ENCODE assay signal across 16 cellular contexts in the genomic region with DNA sequence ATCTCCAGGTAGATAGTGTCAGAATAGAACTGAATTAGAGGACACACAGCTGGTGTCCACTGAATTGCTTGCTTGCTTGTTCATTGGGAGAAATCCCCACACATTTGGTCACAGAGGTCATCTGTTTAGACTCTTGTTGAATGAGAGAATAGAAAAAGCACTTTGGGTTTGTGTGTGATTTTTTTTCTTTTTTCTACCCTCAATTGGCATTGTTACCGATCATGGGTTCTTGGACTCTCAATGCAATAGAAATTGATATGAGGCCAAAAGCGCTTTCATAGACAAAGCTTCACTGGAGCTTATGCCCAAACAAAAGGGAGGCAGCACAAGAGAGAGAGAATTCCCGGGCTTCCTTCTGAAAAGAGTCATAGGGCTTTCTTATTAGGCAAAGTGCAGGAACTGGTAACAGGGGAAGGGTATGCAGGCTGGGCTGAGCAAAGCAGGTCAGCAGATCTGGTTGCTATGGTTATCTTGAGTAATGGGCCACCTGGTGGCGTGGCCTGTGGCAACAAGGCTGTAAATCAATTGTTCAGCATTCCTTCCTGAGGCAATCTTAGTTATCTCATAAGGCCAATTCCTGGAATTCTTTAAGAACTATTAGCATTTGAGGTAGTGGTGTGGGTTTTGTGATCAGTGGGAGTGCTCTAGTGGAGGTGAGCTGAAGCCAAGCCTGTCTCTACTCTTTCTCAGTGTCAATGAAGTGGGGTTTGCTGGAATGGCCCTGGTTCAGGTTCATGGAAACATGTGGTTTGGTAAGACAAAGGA. TPM values are rescaled to one million over a fixed set of nuclear protein-coding genes. Genes with fewer than 3 reads are reported as not detected.
DNase-seq lines count a peak whose midpoint lies in the region; ATAC-seq and TF ChIP-seq lines count a peak whose summit lies in the region.
"Had no signal": no experiment of that assay in that cellular context is flagged by ENCODE, and none has a peak within 500 bp of the region (broad histone marks: within the 10 kb centered on the region; RNA-seq: fewer than 3 reads in every experiment).

No MANE protein-coding gene starts in this region.

- no peak overlapping the region for H3K4me2 ChIP-seq in SU-DHL-6 (ENCODE audit: low read depth, low read length, poor library complexity, severe bottlenecking)

- H3K79me2 ChIP-seq in SU-DHL-6 (ENCODE audit: insufficient read depth, low read length), result no peaks in the 10 kb centered on the region; the same call in 1 of the 2 replicates

- no peak overlapping the region for H3K9ac ChIP-seq in SU-DHL-6 (ENCODE audit: low read length)

- H3K27ac ChIP-seq in SU-DHL-6 (ENCODE audit: low read depth, low read length), result 0 out of 2 replicates have a peak overlapping the region, but pooled peaks have one; percentile 6

- H4K20me1 ChIP-seq in SU-DHL-6 (ENCODE audit: low read depth, low read length), result no peaks in the 10 kb centered on the region

- no peak overlapping the region for H3K4me3 ChIP-seq in SU-DHL-6 (ENCODE audit: insufficient read depth, low read length, poor library complexity, severe bottlenecking)
- no peak overlapping the region for H3K4me3 ChIP-seq in fibroblast of villous mesenchyme (ENCODE audit: low read depth, low read length)

- H3K27me3 ChIP-seq in SU-DHL-6 (ENCODE audit: low read length), result no peaks in the 10 kb centered on the region

- no peak for ATAC-seq in GM21360 (IDR thresholded peaks at IDR 0.05; ENCODE audit: unreplicated experiment)
- no peak for ATAC-seq in HG02571 (IDR thresholded peaks at IDR 0.05; ENCODE audit: unreplicated experiment)
- ATAC-seq: Panc1 had no signal

- H3F3A ChIP-seq in SU-DHL-6 (ENCODE audit: insufficient read depth), result no peaks in the 10 kb centered on the region

- no peaks in the 10 kb centered on the region for H3K9me2 ChIP-seq in SU-DHL-6 (replicated peaks; ENCODE audit: insufficient read depth, low read length)

- no peaks in the 10 kb centered on the region; the same call in 1 of the 2 replicates for H3K9me3 ChIP-seq in SU-DHL-6 (ENCODE audit: insufficient read depth, low read length)

- TF ChIP-seq CTCF in SU-DHL-6 (IDR thresholded peaks at IDR 0.05; ENCODE audit: insufficient read depth, low read length, poor library complexity, severe bottlenecking) (no peak), fibroblast of villous mesenchyme (IDR thresholded peaks at IDR 0.05; ENCODE audit: insufficient read depth, low read depth, low read length) (no peak)

- H3K36me3 ChIP-seq in SU-DHL-6 (ENCODE audit: low read length), result no peaks in the 10 kb centered on the region

- DNase-seq in Ammon's horn (ENCODE audit: low spot score) (peak; percentile 27), fibroblast of villous mesenchyme (ENCODE audit: low read depth) (peak; percentile 67), midbrain (lab: John Stamatoyannopoulos, UW) (peak; percentile 45), SIG-M5 (lab: John Stamatoyannopoulos, UW) (no peak), ureter (ENCODE audit: low spot score) (no peak)
- DNase-seq: activated CD4-positive, alpha-beta T cell treated with anti-CD3 and anti-CD28 coated beads for 1 hour; activated T-cell treated with anti-CD3 and anti-CD28 coated beads, Interleukin-2, amount 50 U/mL, for 1 hour; COR-L47; NCI-H1105; NCI-H524 treated with DMSO at 0.1 percent for 48 hours; stimulated activated CD4-positive, alpha-beta T cell treated with anti-CD3 and anti-CD28 coated beads, Interleukin-15, amount 100 ng/mL, for 24 hours had no signal

- no peak overlapping the region for H2AFZ ChIP-seq in SU-DHL-6 (ENCODE audit: low read depth, low read length, severe bottlenecking)

RNA-seq across cellular contexts. Expression of a gene that starts 5.3 kb away (rescaled TPM):
- total RNA-seq in fibroblast of villous mesenchyme (under 0.01 TPM in 1 of 2 replicates, not detected in the other), ureter (0.26 TPM)
- total RNA-seq: glomerular endothelial cell had no signal

RNA-seq across cellular contexts. Expression of a gene that starts 29.9 kb away (rescaled TPM):
- total RNA-seq in fibroblast of villous mesenchyme (under 0.01 TPM in 1 of 2 replicates, not detected in the other), ureter (7.1 TPM)
- total RNA-seq: glomerular endothelial cell had no signal

Comparison
In these comparisons a context has a peak if more than half of its experiments do, and no peak if none do; other contexts are left out.
1. DNase-seq: peak in Ammon's horn (single experiment), fibroblast of villous mesenchyme (single experiment) and midbrain (single experiment); none in SIG-M5 (single experiment) and ureter (single experiment).